8 cellular contexts compared by ENCODE assay signal in the genomic region with DNA sequence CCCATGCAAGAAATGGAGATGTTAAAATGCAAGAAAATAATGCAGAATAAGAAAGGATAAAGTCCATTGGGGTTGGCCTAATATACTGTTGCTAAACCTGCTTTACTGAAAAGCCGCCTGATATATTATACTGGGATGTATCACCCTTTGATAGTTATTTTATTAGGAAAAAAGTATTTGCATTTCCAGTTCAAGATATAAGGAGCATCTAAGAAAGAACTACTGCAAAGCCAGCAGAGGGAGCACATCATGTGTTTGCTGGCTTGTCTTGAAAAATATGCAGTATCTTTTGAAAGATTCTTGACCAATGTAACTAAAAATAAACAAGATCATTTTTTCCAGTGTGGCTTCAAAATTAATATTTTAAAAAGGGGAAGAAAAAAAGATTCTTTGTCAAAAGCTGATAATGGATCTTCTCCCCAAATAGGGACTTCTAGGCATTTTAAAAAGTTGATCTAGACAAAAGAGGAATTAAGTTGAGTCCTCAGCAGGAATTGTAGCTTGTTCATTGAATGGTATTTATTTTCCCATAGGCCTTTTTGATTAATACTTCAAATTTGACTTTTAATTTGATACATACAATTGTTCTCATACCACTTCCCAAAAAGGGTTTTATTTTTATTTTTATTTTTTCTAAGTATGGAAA.
DNase-seq lines count a peak whose midpoint lies in the region; ATAC-seq and TF ChIP-seq lines count a peak whose summit lies in the region.

No MANE protein-coding gene starts in this region.

- H3K9me3 Mint-ChIP-seq in nephron: peaks cover 12% of the 10 kb centered on the region
- no peaks in the 10 kb centered on the region for H3K9me3 Mint-ChIP-seq in T-helper 2 cell treated with Interferon-gamma antibody and Interleukin-4, amounts not matched to agents 5 μg/mL and 100 μg/mL, for 36 hours

- ATAC-seq in GM21526 (IDR thresholded peaks at IDR 0.05; ENCODE audit: low FRiP score, unreplicated experiment) (no peak), GM19351 (IDR thresholded peaks at IDR 0.05; ENCODE audit: unreplicated experiment) (no peak)

- H3K4me1 Mint-ChIP-seq in nephron: peaks cover 25% of the 10 kb centered on the region
- peaks cover 15% of the 10 kb centered on the region for H3K4me1 Mint-ChIP-seq in T-helper 2 cell treated with Interferon-gamma antibody and Interleukin-4, amounts not matched to agents 5 μg/mL and 100 μg/mL, for 36 hours (ENCODE audit: low read depth)

- no peaks in the 10 kb centered on the region for H3K27me3 Mint-ChIP-seq in nephron (ENCODE audit: low read depth)
- no peaks in the 10 kb centered on the region for H3K27me3 Mint-ChIP-seq in T-helper 2 cell treated with Interferon-gamma antibody and Interleukin-4, amounts not matched to agents 5 μg/mL and 100 μg/mL, for 36 hours (ENCODE audit: low read depth)

- DNase-seq in DMS114 treated with DMSO at 0.1 percent for 48 hours (lab: John Stamatoyannopoulos, UW; ENCODE audit: unreplicated experiment) (peak; percentile 54), M059J (ENCODE audit: low read depth) (peak; percentile 46), cardiac fibroblast (ENCODE audit: low read depth in 2 of 2) (peak; percentile 72 to 76), mesenteric fat pad (ENCODE audit: low spot score) (no peak)
- no peak for DNase-seq in T-helper 2 cell treated with Interferon-gamma antibody and Interleukin-4, amounts not matched to agents 5 μg/mL and 100 μg/mL, for 36 hours (ENCODE audit: low spot score)

- TF ChIP-seq CTCF in cardiac fibroblast (IDR thresholded peaks at IDR 0.05; ENCODE audit: low read depth, low read length): peak; percentile 68
- peak; percentile 55 to 61 (median 58) for TF ChIP-seq CTCF in nephron (IDR thresholded peaks at IDR 0.05; ENCODE audit: unreplicated experiment in 3 of 3)

- no peak overlapping the region for H3K4me3 Mint-ChIP-seq in nephron
- H3K4me3 Mint-ChIP-seq in T-helper 2 cell treated with Interferon-gamma antibody and Interleukin-4, amounts not matched to agents 5 μg/mL and 100 μg/mL, for 36 hours: no peak overlapping the region

- H3K27ac Mint-ChIP-seq in nephron: peak overlapping the region in 2 of 3 experiments; percentile 43 to 48
- no peak overlapping the region for H3K27ac Mint-ChIP-seq in T-helper 2 cell treated with Interferon-gamma antibody and Interleukin-4, amounts not matched to agents 5 μg/mL and 100 μg/mL, for 36 hours

- no peak overlapping the region for H3K4me3 ChIP-seq in cardiac fibroblast (replicated peaks in 1 of 2; ENCODE audit: low read depth in 2 of 2, low read length in 2 of 2)

- peaks cover 22% of the 10 kb centered on the region for H3K36me3 Mint-ChIP-seq in nephron (ENCODE audit: low read depth)
- H3K36me3 Mint-ChIP-seq in T-helper 2 cell treated with Interferon-gamma antibody and Interleukin-4, amounts not matched to agents 5 μg/mL and 100 μg/mL, for 36 hours (ENCODE audit: low read depth): no peaks in the 10 kb centered on the region

Comparison
In these comparisons a context has a peak if more than half of its experiments do, and no peak if none do; other contexts are left out.
1. DNase-seq: peak in DMS114 treated with DMSO at 0.1 percent for 48 hours (single experiment), M059J (single experiment) and cardiac fibroblast (2 of 2); none in mesenteric fat pad (single experiment) and T-helper 2 cell treated with Interferon-gamma antibody and Interleukin-4, amounts not matched to agents 5 μg/mL and 100 μg/mL, for 36 hours (single experiment).